ENCODE assay signal across 16 cellular contexts in genomic region chr3:45712434-45713110, GRCh38. TPM values are rescaled to one million over a fixed set of nuclear protein-coding genes. Genes with fewer than 3 reads are reported as not detected.
DNase-seq lines count a peak whose midpoint lies in the region; TF ChIP-seq lines count a peak whose summit lies in the region.
"Had no signal": no experiment of that assay in that cellular context is flagged by ENCODE, and none has a peak within 500 bp of the region (broad histone marks: within the 10 kb centered on the region; RNA-seq: fewer than 3 reads in every experiment).

No MANE protein-coding gene starts in this region.

- DNase-seq in Daoy (ENCODE audit: low read depth) (peak; percentile 13), myocyte (ENCODE audit: low read depth) (peak; percentile 86), CD14-positive monocyte (ENCODE audit: low spot score) (no peak), NCI-H526 (lab: John Stamatoyannopoulos, UW) (no peak), mesenteric fat pad (ENCODE audit: low spot score) (no peak), SIG-M5 treated with dmso at 0.1 percent for 504 hours (lab: John Stamatoyannopoulos, UW; ENCODE audit: unreplicated experiment) (no peak)
- DNase-seq in activated T-helper 2 cell treated with anti-CD3 and anti-CD28 coated beads, Interferon-gamma antibody, Interleukin-2, Interleukin-4, amounts not matched to agents 10 μg/mL and 5 μg/mL and 100 μg/mL, durations not matched to agents 14 hours and 24 hours and 36 hours (ENCODE audit: low spot score) = no peak
- DNase-seq: activated naive CD4-positive, alpha-beta T cell treated with Interleukin-2 at 50 U/mL for 16 hours; DND-41; glutamatergic neuron; NCI-H2171 treated with DMSO at 0.1 percent for 48 hours; stimulated activated CD4-positive, alpha-beta T cell treated with anti-CD3 and anti-CD28 coated beads, Interleukin-4, amount 100 ng/mL, for 24 hours; stimulated activated CD8-positive, alpha-beta memory T cell treated with anti-CD3 and anti-CD28 coated beads, Interleukin-4, amount 100 ng/mL, for 48 hours had no signal

- peaks cover 17% of the 10 kb centered on the region for H3K9me3 ChIP-seq in BLaER1
- H3K9me3 ChIP-seq: neutrophil, thoracic aorta had no signal

- no peaks in the 10 kb centered on the region for H3K9me3 Mint-ChIP-seq in activated T-helper 2 cell treated with anti-CD3 and anti-CD28 coated beads, Interferon-gamma antibody, Interleukin-2, Interleukin-4, amounts not matched to agents 10 μg/mL and 5 μg/mL and 100 μg/mL, durations not matched to agents 14 hours and 24 hours and 36 hours
- no peaks in the 10 kb centered on the region for H3K9me3 Mint-ChIP-seq in CD14-positive monocyte

- H3K4me3 ChIP-seq in BLaER1 = no peak overlapping the region
- H3K4me3 ChIP-seq: thoracic aorta had no signal

- peaks cover 85% of the 10 kb centered on the region for H3K36me3 ChIP-seq in BLaER1

- H3K27me3 ChIP-seq in BLaER1 = no peaks in the 10 kb centered on the region
- H3K27me3 ChIP-seq: neutrophil had no signal

- no peak overlapping the region for H3K9ac ChIP-seq in BLaER1

- peaks cover 28% of the 10 kb centered on the region for H3K4me1 ChIP-seq in BLaER1

- intact Hi-C loops in activated T-helper 2 cell treated with anti-CD3 and anti-CD28 coated beads, Interferon-gamma antibody, Interleukin-2, Interleukin-4, amounts not matched to agents 10 μg/mL and 5 μg/mL and 100 μg/mL, durations not matched to agents 14 hours and 24 hours and 36 hours (cut with micrococcal nuclease) = no loop called here
- intact Hi-C loops in CD14-positive monocyte (cut with micrococcal nuclease) = no loop called here

- no peak for TF ChIP-seq CTCF in CD14-positive monocyte (IDR thresholded peaks at IDR 0.05)

- H3K4me1 Mint-ChIP-seq in activated T-helper 2 cell treated with anti-CD3 and anti-CD28 coated beads, Interferon-gamma antibody, Interleukin-2, Interleukin-4, amounts not matched to agents 10 μg/mL and 5 μg/mL and 100 μg/mL, durations not matched to agents 14 hours and 24 hours and 36 hours (ENCODE audit: low read depth) = peaks cover 26% of the 10 kb centered on the region
- peaks cover 6% of the 10 kb centered on the region for H3K4me1 Mint-ChIP-seq in CD14-positive monocyte

- H3K27ac ChIP-seq in BLaER1 = peak overlapping the region; percentile 3; the same call in 1 of the 2 replicates
- H3K27ac ChIP-seq: neutrophil, thoracic aorta had no signal

- H4K20me1 ChIP-seq in BLaER1 = no peaks in the 10 kb centered on the region

- H3K36me3 Mint-ChIP-seq in activated T-helper 2 cell treated with anti-CD3 and anti-CD28 coated beads, Interferon-gamma antibody, Interleukin-2, Interleukin-4, amounts not matched to agents 10 μg/mL and 5 μg/mL and 100 μg/mL, durations not matched to agents 14 hours and 24 hours and 36 hours (ENCODE audit: low read depth) = peaks cover 66% of the 10 kb centered on the region
- peaks cover 70 to 74% of the 10 kb centered on the region in 2 donors for H3K36me3 Mint-ChIP-seq in CD14-positive monocyte

- peak overlapping the region; percentile 5 for H3K27ac Mint-ChIP-seq in activated T-helper 2 cell treated with anti-CD3 and anti-CD28 coated beads, Interferon-gamma antibody, Interleukin-2, Interleukin-4, amounts not matched to agents 10 μg/mL and 5 μg/mL and 100 μg/mL, durations not matched to agents 14 hours and 24 hours and 36 hours
- no peak overlapping the region for H3K27ac Mint-ChIP-seq in CD14-positive monocyte

- H3K4me3 Mint-ChIP-seq in activated T-helper 2 cell treated with anti-CD3 and anti-CD28 coated beads, Interferon-gamma antibody, Interleukin-2, Interleukin-4, amounts not matched to agents 10 μg/mL and 5 μg/mL and 100 μg/mL, durations not matched to agents 14 hours and 24 hours and 36 hours (ENCODE audit: low read depth) = no peak overlapping the region
- H3K4me3 Mint-ChIP-seq in CD14-positive monocyte = no peak overlapping the region

- H3K4me2 ChIP-seq in BLaER1 = peak overlapping the region; percentile 36

- no peaks in the 10 kb centered on the region for H3K27me3 Mint-ChIP-seq in activated T-helper 2 cell treated with anti-CD3 and anti-CD28 coated beads, Interferon-gamma antibody, Interleukin-2, Interleukin-4, amounts not matched to agents 10 μg/mL and 5 μg/mL and 100 μg/mL, durations not matched to agents 14 hours and 24 hours and 36 hours (ENCODE audit: low read depth)
- H3K27me3 Mint-ChIP-seq in CD14-positive monocyte (ENCODE audit: low read depth in 3 of 3) = no peaks in the 10 kb centered on the region

RNA-seq across cellular contexts. Expression of gene SACM1L, which starts 23.4 kb away (rescaled TPM):
- 15.3 and 15.7 TPM in 2 replicates for total RNA-seq in Daoy (2014; rRNA removed; shearing (Covaris generic))
- total RNA-seq in activated T-helper 2 cell treated with anti-CD3 and anti-CD28 coated beads, Interferon-gamma antibody, Interleukin-2, Interleukin-4, amounts not matched to agents 10 μg/mL and 5 μg/mL and 100 μg/mL, durations not matched to agents 14 hours and 24 hours and 36 hours = 105 and 107 TPM in 2 replicates
- 18.0 and 30.3 TPM in 2 replicates for total RNA-seq in myocyte
- 16.4 TPM for polyA plus RNA-seq in myocyte (2012)
- polyA plus RNA-seq in CD14-positive monocyte = 10 to 100 TPM; 14.6 to 21.5 TPM
- total RNA-seq in mesenteric fat pad = 45.1 TPM

Comparison
In these comparisons a context has a peak if more than half of its experiments do, and no peak if none do; other contexts are left out.
1. DNase-seq: peak in Daoy (single experiment) and myocyte (single experiment); none in activated T-helper 2 cell treated with anti-CD3 and anti-CD28 coated beads, Interferon-gamma antibody, Interleukin-2, Interleukin-4, amounts not matched to agents 10 μg/mL and 5 μg/mL and 100 μg/mL, durations not matched to agents 14 hours and 24 hours and 36 hours (single experiment), CD14-positive monocyte (single experiment), NCI-H526 (0 of 2), mesenteric fat pad (single experiment) and SIG-M5 treated with dmso at 0.1 percent for 504 hours (single experiment).